In the genomic region with DNA sequence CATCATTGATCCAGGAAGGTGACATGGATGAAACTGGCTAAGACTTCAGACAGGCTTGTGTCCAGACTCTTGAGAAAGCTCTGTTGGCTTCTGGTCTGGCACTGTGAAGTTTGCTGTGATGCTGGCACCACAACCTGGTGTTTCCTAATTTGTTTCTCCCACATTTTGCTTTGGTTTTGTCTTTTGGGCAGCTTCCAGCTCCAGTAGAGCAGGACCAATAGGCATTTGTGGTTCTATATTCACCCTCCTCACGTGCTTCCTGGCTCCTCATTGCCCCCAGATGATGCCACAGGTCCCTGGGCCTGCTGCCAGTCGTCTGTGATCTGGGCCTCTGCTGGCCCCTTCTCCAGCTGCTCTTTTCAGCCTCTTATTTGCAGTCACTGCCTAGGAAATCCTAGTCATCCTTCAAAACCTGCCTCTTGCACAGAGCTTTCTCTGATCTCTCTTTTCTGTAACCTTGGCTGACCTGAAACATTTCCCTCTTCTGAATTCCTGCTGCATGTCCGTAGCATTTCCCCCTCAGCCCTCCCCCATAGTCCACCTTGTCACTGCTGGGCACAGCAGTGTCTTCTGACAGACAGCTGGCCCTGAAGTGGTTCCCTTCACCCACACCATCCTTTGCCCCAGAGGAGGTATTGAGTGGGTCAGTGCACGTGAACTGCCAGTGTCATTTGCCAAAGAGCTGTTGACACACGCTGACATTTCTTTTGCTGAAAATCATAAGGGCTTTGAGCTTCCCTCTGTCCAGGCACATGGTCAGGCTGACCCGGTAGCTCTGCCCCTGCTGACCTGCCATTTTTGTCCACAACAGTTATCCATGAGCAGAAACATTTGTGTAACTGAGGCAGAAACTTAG, we compare ENCODE assay signal across 8 cellular contexts.
A peak's percentile ranks its signal among the peaks of the same experiment; 100 is the strongest.
DNase-seq lines count a peak whose midpoint lies in the region; ATAC-seq and TF ChIP-seq lines count a peak whose summit lies in the region.

No MANE protein-coding gene starts in this region.

- H3K27me3 ChIP-seq in Peyer's patch = no peaks in the 10 kb centered on the region
- no peaks in the 10 kb centered on the region for H3K27me3 ChIP-seq in skeletal muscle satellite cell (ENCODE audit: control insufficient read depth, insufficient read depth, low read length)

- no peak for TF ChIP-seq CTCF in Peyer's patch (IDR thresholded peaks at IDR 0.05)
- no peak for TF ChIP-seq CTCF in fibroblast of villous mesenchyme (IDR thresholded peaks at IDR 0.05; ENCODE audit: insufficient read depth, low read depth, low read length)
- TF ChIP-seq CTCF in nephron progenitor cell (IDR thresholded peaks at IDR 0.05) = no peak

- no peak overlapping the region for H3K27ac ChIP-seq in Peyer's patch

- H3K4me1 ChIP-seq in Peyer's patch (peaks cover 0 to 9% (median 3%) of the 10 kb centered on the region in 4 donors), skeletal muscle satellite cell (ENCODE audit: control insufficient read depth, insufficient read depth, low read length) (peaks cover 17% of the 10 kb centered on the region)

- H3K4me3 Mint-ChIP-seq in nephron progenitor cell = no peak overlapping the region

- DNase-seq in GM04503 (ENCODE audit: low read depth) (peak; percentile 83), Peyer's patch (peak in 2 of 3 donors; percentile 16 to 48), fibroblast of villous mesenchyme (ENCODE audit: low read depth) (peak; percentile 73), UCSD-AML1 (lab: John Stamatoyannopoulos, UW; ENCODE audit: unreplicated experiment) (no peak), nephron progenitor cell (no peak), GM19238 (ENCODE audit: insufficient read length, low spot score) (no peak)

- peaks cover 5% of the 10 kb centered on the region for H3K27me3 Mint-ChIP-seq in nephron progenitor cell (ENCODE audit: low read depth, poor library complexity)

- TF ChIP-seq POLR2A in Peyer's patch (IDR thresholded peaks at IDR 0.05) = no peak

- no peak overlapping the region for H3K27ac Mint-ChIP-seq in nephron progenitor cell

- H3K9me3 ChIP-seq in Peyer's patch = no peaks in the 10 kb centered on the region
- no peaks in the 10 kb centered on the region for H3K9me3 ChIP-seq in skeletal muscle satellite cell (replicated peaks; ENCODE audit: low read length)

- peaks cover 0 to 58% (median 0%) of the 10 kb centered on the region in 3 donors for H3K36me3 ChIP-seq in Peyer's patch
- peaks cover 68% of the 10 kb centered on the region for H3K36me3 ChIP-seq in skeletal muscle satellite cell (ENCODE audit: insufficient read depth, low read length)

- peak overlapping the region; percentile 25 for H3K4me2 ChIP-seq in skeletal muscle satellite cell (ENCODE audit: low read length)

- peaks cover 66% of the 10 kb centered on the region for H3K36me3 Mint-ChIP-seq in nephron progenitor cell (ENCODE audit: low read depth)

- H3K4me3 ChIP-seq in Peyer's patch = no peak overlapping the region
- H3K4me3 ChIP-seq in fibroblast of villous mesenchyme (ENCODE audit: low read depth, low read length) = no peak overlapping the region
- no peak overlapping the region for H3K4me3 ChIP-seq in skeletal muscle satellite cell (ENCODE audit: low read length)

- ATAC-seq in GM21717 (IDR thresholded peaks at IDR 0.05; ENCODE audit: unreplicated experiment) = no peak

- H3K9ac ChIP-seq in skeletal muscle satellite cell (ENCODE audit: low read depth, low read length) = peak overlapping the region; percentile 11

- peaks cover 17% of the 10 kb centered on the region for H3K4me1 Mint-ChIP-seq in nephron progenitor cell

- no peaks in the 10 kb centered on the region for H3K9me3 Mint-ChIP-seq in nephron progenitor cell

Comparison
In these comparisons a context has a peak if more than half of its experiments do, and no peak if none do; other contexts are left out.
1. DNase-seq: peak in GM04503 (single experiment), Peyer's patch (2 of 3) and fibroblast of villous mesenchyme (single experiment); none in UCSD-AML1 (single experiment), nephron progenitor cell (single experiment) and GM19238 (single experiment).